ENCODE assay signal across 13 cellular contexts in the genomic region with DNA sequence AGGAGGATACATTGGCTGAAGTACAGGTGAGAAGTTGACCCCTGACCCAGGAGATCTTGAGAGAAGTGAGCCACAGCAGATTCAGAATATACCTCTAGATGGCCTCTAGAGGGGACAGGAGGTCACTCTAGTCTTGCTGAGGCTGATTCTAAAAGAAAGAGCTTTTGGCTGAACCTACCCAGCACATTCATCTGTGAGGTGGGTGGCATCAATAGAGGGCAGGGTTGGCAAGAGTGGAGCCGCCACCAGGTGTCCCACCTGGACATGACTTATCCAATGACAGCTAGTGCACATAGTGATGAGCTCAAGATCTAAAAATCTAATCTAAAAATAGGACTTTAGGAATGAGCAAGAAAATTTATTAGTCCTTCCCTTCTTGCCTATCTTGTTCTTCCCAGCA. TPM values are rescaled to one million over a fixed set of nuclear protein-coding genes. Genes with fewer than 3 reads are reported as not detected.
DNase-seq lines count a peak whose midpoint lies in the region; ATAC-seq and TF ChIP-seq lines count a peak whose summit lies in the region.
"Had no signal": no experiment of that assay in that cellular context is flagged by ENCODE, and none has a peak within 500 bp of the region (broad histone marks: within the 10 kb centered on the region; RNA-seq: fewer than 3 reads in every experiment).

No MANE protein-coding gene starts in this region.

- TF ChIP-seq POLR2A in breast epithelium (IDR thresholded peaks at IDR 0.05) = no peak

- H3K9ac ChIP-seq in MM.1S (ENCODE audit: low read length) = no peak overlapping the region

- H3F3A ChIP-seq in MM.1S (ENCODE audit: insufficient read depth, low read length) = peaks cover 11% of the 10 kb centered on the region; the same call in 1 of the 2 replicates

- no peaks in the 10 kb centered on the region for H3K79me2 ChIP-seq in MM.1S (ENCODE audit: low read length)

- no peaks in the 10 kb centered on the region for H4K20me1 ChIP-seq in MM.1S (ENCODE audit: insufficient read depth, low read length)

- intact Hi-C loops in MCF 10A (cut with micrococcal nuclease) = loop anchor here (1.0 to 10.0 kb wide), 2 partner anchors 94 to 208 kb away; no protein-coding TSS in a partner anchor
- intact Hi-C loops in breast epithelium (cut with DNase I; ENCODE audit: low total_unique reads) = no loop called here
- intact Hi-C loops in dorsolateral prefrontal cortex (cut with DNase I) = loop anchor here in 1 of 2 donors (10.0 kb wide), 1 partner anchor 208 kb away; no protein-coding TSS in a partner anchor
- intact Hi-C loops in activated T-helper 1 cell treated with anti-CD3 and anti-CD28 coated beads, Interleukin-12 subunit alpha, Interleukin-12 subunit beta, Interleukin-2, Interleukin-4 antibody, amounts not matched to agents 30 ng/mL and 10 ng/mL and 1 ng/mL, durations not matched to agents 14 hours and 24 hours and 36 hours (cut with micrococcal nuclease) = no loop called here

- no peaks in the 10 kb centered on the region for H3K9me3 Mint-ChIP-seq in MCF 10A (ENCODE audit: unreplicated experiment)
- no peaks in the 10 kb centered on the region for H3K9me3 Mint-ChIP-seq in stimulated activated naive B cell treated with anti-CD40 and anti-IgM and Interleukin-4, amounts not matched to agents 10 μg/mL and 1 μg/mL and 100 μg/mL, for 72 hours
- no peaks in the 10 kb centered on the region for H3K9me3 Mint-ChIP-seq in activated T-helper 1 cell treated with anti-CD3 and anti-CD28 coated beads, Interleukin-12 subunit alpha, Interleukin-12 subunit beta, Interleukin-2, Interleukin-4 antibody, amounts not matched to agents 30 ng/mL and 10 ng/mL and 1 ng/mL, durations not matched to agents 14 hours and 24 hours and 36 hours
- H3K9me3 Mint-ChIP-seq: central memory CD8-positive, alpha-beta T cell had no signal

- no peak for TF ChIP-seq CTCF in MCF 10A (IDR thresholded peaks at IDR 0.05; ENCODE audit: unreplicated experiment)
- TF ChIP-seq CTCF in breast epithelium (IDR thresholded peaks at IDR 0.05) = no peak
- peak; percentile 53 for TF ChIP-seq CTCF in MM.1S (IDR thresholded peaks at IDR 0.05; ENCODE audit: low read length)
- peak in 39 of 56 donors; percentile 8 to 60 (median 35) for TF ChIP-seq CTCF in dorsolateral prefrontal cortex (IDR thresholded peaks at IDR 0.05 in 54 of 56, conservative IDR thresholded peaks at IDR 0.05 in 2 of 56; ENCODE audit: low read depth in 1 of 56, partially characterized antibody in 56 of 56)

- BruUV-seq in MCF 10A (replicated peaks; lab: Mats Ljungman, UMichigan) = no TSS peak

- H3K36me3 ChIP-seq in breast epithelium (no peaks in the 10 kb centered on the region), MM.1S (replicated peaks; ENCODE audit: insufficient read depth, low read length) (no peaks in the 10 kb centered on the region)
- H3K36me3 ChIP-seq: ovary had no signal

- no peaks in the 10 kb centered on the region for H3K9me2 ChIP-seq in MM.1S (replicated peaks; ENCODE audit: insufficient read depth, low read length)

- H3K27me3 ChIP-seq in breast epithelium (no peaks in the 10 kb centered on the region), MM.1S (replicated peaks; ENCODE audit: insufficient read depth, low read length) (no peaks in the 10 kb centered on the region), dorsolateral prefrontal cortex (no peaks in the 10 kb centered on the region)
- H3K27me3 ChIP-seq: ovary had no signal

- no peaks in the 10 kb centered on the region for H3K27me3 Mint-ChIP-seq in MCF 10A (ENCODE audit: insufficient read depth, unreplicated experiment)
- H3K27me3 Mint-ChIP-seq in stimulated activated naive B cell treated with anti-CD40 and anti-IgM and Interleukin-4, amounts not matched to agents 10 μg/mL and 1 μg/mL and 100 μg/mL, for 72 hours = peaks cover 4 to 14% of the 10 kb centered on the region in 2 donors
- no peaks in the 10 kb centered on the region for H3K27me3 Mint-ChIP-seq in activated T-helper 1 cell treated with anti-CD3 and anti-CD28 coated beads, Interleukin-12 subunit alpha, Interleukin-12 subunit beta, Interleukin-2, Interleukin-4 antibody, amounts not matched to agents 30 ng/mL and 10 ng/mL and 1 ng/mL, durations not matched to agents 14 hours and 24 hours and 36 hours (ENCODE audit: insufficient read depth)

- H3K9me3 ChIP-seq in breast epithelium = no peaks in the 10 kb centered on the region
- H3K9me3 ChIP-seq in MM.1S (replicated peaks; ENCODE audit: insufficient read depth, low read length) = no peaks in the 10 kb centered on the region
- H3K9me3 ChIP-seq: ovary had no signal

- H3K27ac ChIP-seq in breast epithelium (no peak overlapping the region), MM.1S (ENCODE audit: low read length) (no peak overlapping the region), dorsolateral prefrontal cortex (peak overlapping the region in 1 of 59 donors; percentile 7)
- H3K27ac ChIP-seq: ovary had no signal

- POLR2A ChIA-PET in MCF 10A (lab: Yijun Ruan, JAX) = interaction anchor here (0.9 to 1.8 kb wide), 2 partner anchors 21 to 124 kb away, joined by 3 to 5 read pairs; no protein-coding TSS in a partner anchor

- H3K4me3 Mint-ChIP-seq in MCF 10A (ENCODE audit: unreplicated experiment) = no peak overlapping the region
- no peak overlapping the region for H3K4me3 Mint-ChIP-seq in stimulated activated naive B cell treated with anti-CD40 and anti-IgM and Interleukin-4, amounts not matched to agents 10 μg/mL and 1 μg/mL and 100 μg/mL, for 72 hours
- H3K4me3 Mint-ChIP-seq in activated T-helper 1 cell treated with anti-CD3 and anti-CD28 coated beads, Interleukin-12 subunit alpha, Interleukin-12 subunit beta, Interleukin-2, Interleukin-4 antibody, amounts not matched to agents 30 ng/mL and 10 ng/mL and 1 ng/mL, durations not matched to agents 14 hours and 24 hours and 36 hours = no peak overlapping the region
- H3K4me3 Mint-ChIP-seq: B cell; central memory CD8-positive, alpha-beta T cell had no signal

- peak; percentile 75 to 77 for ATAC-seq in stimulated activated naive B cell treated with anti-CD40 and anti-IgM and Interleukin-4, amounts not matched to agents 10 μg/mL and 1 μg/mL and 100 μg/mL, for 72 hours (replicated peaks)
- ATAC-seq in GM21390 (IDR thresholded peaks at IDR 0.05; ENCODE audit: unreplicated experiment) = no peak
- ATAC-seq: activated CD4-positive, CD25-positive, alpha-beta regulatory T cell treated with anti-CD3 and anti-CD28 coated beads, Interleukin-2, amount 50 U/mL, for 24 hours had no signal

- H3K4me1 Mint-ChIP-seq in MCF 10A (ENCODE audit: insufficient read depth, unreplicated experiment) = peaks cover 9% of the 10 kb centered on the region
- H3K4me1 Mint-ChIP-seq in stimulated activated naive B cell treated with anti-CD40 and anti-IgM and Interleukin-4, amounts not matched to agents 10 μg/mL and 1 μg/mL and 100 μg/mL, for 72 hours = peaks cover 9 to 15% of the 10 kb centered on the region in 2 donors
- H3K4me1 Mint-ChIP-seq in activated T-helper 1 cell treated with anti-CD3 and anti-CD28 coated beads, Interleukin-12 subunit alpha, Interleukin-12 subunit beta, Interleukin-2, Interleukin-4 antibody, amounts not matched to agents 30 ng/mL and 10 ng/mL and 1 ng/mL, durations not matched to agents 14 hours and 24 hours and 36 hours (ENCODE audit: low read depth) = peaks cover 15% of the 10 kb centered on the region

- H3K4me1 ChIP-seq in breast epithelium (no peaks in the 10 kb centered on the region), MM.1S (ENCODE audit: low read length) (peaks cover 10% of the 10 kb centered on the region)

- H2AFZ ChIP-seq in MM.1S (ENCODE audit: low read length) = no peak overlapping the region

- H3K36me3 Mint-ChIP-seq in MCF 10A (ENCODE audit: insufficient read depth, unreplicated experiment) = no peaks in the 10 kb centered on the region
- H3K36me3 Mint-ChIP-seq in stimulated activated naive B cell treated with anti-CD40 and anti-IgM and Interleukin-4, amounts not matched to agents 10 μg/mL and 1 μg/mL and 100 μg/mL, for 72 hours = no peaks in the 10 kb centered on the region
- no peaks in the 10 kb centered on the region for H3K36me3 Mint-ChIP-seq in activated T-helper 1 cell treated with anti-CD3 and anti-CD28 coated beads, Interleukin-12 subunit alpha, Interleukin-12 subunit beta, Interleukin-2, Interleukin-4 antibody, amounts not matched to agents 30 ng/mL and 10 ng/mL and 1 ng/mL, durations not matched to agents 14 hours and 24 hours and 36 hours (ENCODE audit: low read depth)

- DNase-seq in MCF 10A (ENCODE audit: unreplicated experiment) (peak; percentile 56), breast epithelium (ENCODE audit: low spot score in 2 of 2) (no peak), MM.1S (peak; percentile 47), dorsolateral prefrontal cortex (peak in 1 of 10 donors; percentile 47), GDM1 (lab: John Stamatoyannopoulos, UW) (no peak)
- DNase-seq in stimulated activated naive B cell treated with anti-CD40 and anti-IgM and Interleukin-4, amounts not matched to agents 10 μg/mL and 1 μg/mL and 100 μg/mL, for 72 hours = no peak
- no peak for DNase-seq in activated T-helper 1 cell treated with anti-CD3 and anti-CD28 coated beads, Interleukin-12 subunit alpha, Interleukin-12 subunit beta, Interleukin-2, Interleukin-4 antibody, amounts not matched to agents 30 ng/mL and 10 ng/mL and 1 ng/mL, durations not matched to agents 14 hours and 24 hours and 36 hours (ENCODE audit: low spot score)
- DNase-seq: NCI-H1694, ovary had no signal

- no peak overlapping the region for H3K27ac Mint-ChIP-seq in MCF 10A (ENCODE audit: low read depth, unreplicated experiment)
- no peak overlapping the region for H3K27ac Mint-ChIP-seq in stimulated activated naive B cell treated with anti-CD40 and anti-IgM and Interleukin-4, amounts not matched to agents 10 μg/mL and 1 μg/mL and 100 μg/mL, for 72 hours
- H3K27ac Mint-ChIP-seq in activated T-helper 1 cell treated with anti-CD3 and anti-CD28 coated beads, Interleukin-12 subunit alpha, Interleukin-12 subunit beta, Interleukin-2, Interleukin-4 antibody, amounts not matched to agents 30 ng/mL and 10 ng/mL and 1 ng/mL, durations not matched to agents 14 hours and 24 hours and 36 hours = no peak overlapping the region
- H3K27ac Mint-ChIP-seq: B cell had no signal

- CTCF ChIA-PET in MCF 10A (lab: Yijun Ruan, JAX) = interaction anchor here (0.6 to 5.5 kb wide), 10 partner anchors 38 to 244 kb away, joined by 3 to 49 read pairs (median 3); no protein-coding TSS in a partner anchor

- no peak overlapping the region for H3K4me3 ChIP-seq in breast epithelium
- no peak overlapping the region for H3K4me3 ChIP-seq in MM.1S (ENCODE audit: low read length)
- H3K4me3 ChIP-seq in dorsolateral prefrontal cortex = no peak overlapping the region
- H3K4me3 ChIP-seq: ovary had no signal

- no peak overlapping the region for H3K4me2 ChIP-seq in MM.1S (ENCODE audit: low read depth, low read length)

RNA-seq across cellular contexts. Expression of a gene that starts 51.6 kb away (rescaled TPM):
- total RNA-seq in MCF 10A (2022) (1.1 TPM in 1 of 2 replicates, not detected in the other), breast epithelium (10 to 100 TPM in 1 of 3 donors, 1 to 10 TPM in 2; 1.0 to 24.9 (median 6.9) TPM), dorsolateral prefrontal cortex (1 to 10 TPM in 12 of 120 experiments, under 1 TPM in 26, not detected in 82; 0.13 to 1.8 (median 0.67) TPM)
- total RNA-seq in activated T-helper 1 cell treated with anti-CD3 and anti-CD28 coated beads, Interleukin-12 subunit alpha, Interleukin-12 subunit beta, Interleukin-2, Interleukin-4 antibody, amounts not matched to agents 30 ng/mL and 10 ng/mL and 1 ng/mL, durations not matched to agents 14 hours and 24 hours and 36 hours = 0.23 and 0.24 TPM in 2 replicates
- total RNA-seq: B cell had no signal

RNA-seq across cellular contexts. Expression of a gene that starts 54.6 kb away (rescaled TPM):
- total RNA-seq in MCF 10A (2022) (not detected in 2 replicates), breast epithelium (10 to 100 TPM in 2 of 3 donors, 1 to 10 TPM in 1; 7.3 to 67.2 (median 10.8) TPM), dorsolateral prefrontal cortex (100 to 1,000 TPM in 14 of 120 experiments, 10 to 100 TPM in 106; 10.0 to 223 (median 46.3) TPM)
- total RNA-seq in activated T-helper 1 cell treated with anti-CD3 and anti-CD28 coated beads, Interleukin-12 subunit alpha, Interleukin-12 subunit beta, Interleukin-2, Interleukin-4 antibody, amounts not matched to agents 30 ng/mL and 10 ng/mL and 1 ng/mL, durations not matched to agents 14 hours and 24 hours and 36 hours = 0.15 TPM in 1 of 2 replicates, not detected in the other
- total RNA-seq: B cell had no signal

Comparison
In these comparisons a context has a peak if more than half of its experiments do, and no peak if none do; other contexts are left out.
1. DNase-seq: peak in MCF 10A (single experiment) and MM.1S (single experiment); none in breast epithelium (0 of 2), stimulated activated naive B cell treated with anti-CD40 and anti-IgM and Interleukin-4, amounts not matched to agents 10 μg/mL and 1 μg/mL and 100 μg/mL, for 72 hours (single experiment), activated T-helper 1 cell treated with anti-CD3 and anti-CD28 coated beads, Interleukin-12 subunit alpha, Interleukin-12 subunit beta, Interleukin-2, Interleukin-4 antibody, amounts not matched to agents 30 ng/mL and 10 ng/mL and 1 ng/mL, durations not matched to agents 14 hours and 24 hours and 36 hours (single experiment) and GDM1 (single experiment).
2. CTCF ChIP-seq: peak in MM.1S (single experiment) and dorsolateral prefrontal cortex (39 of 56); none in MCF 10A (single experiment) and breast epithelium (0 of 3).